In genomic region chr2:26852405-26853348, GRCh38 we compare ENCODE assay signal across 27 cellular contexts.
DNase-seq lines count a peak whose midpoint lies in the region; ATAC-seq, FAIRE-seq and TF ChIP-seq lines count a peak whose summit lies in the region.
"Had no signal": no experiment of that assay in that cellular context is flagged by ENCODE, and none has a peak within 500 bp of the region (broad histone marks: within the 10 kb centered on the region; RNA-seq: fewer than 3 reads in every experiment).

No MANE protein-coding gene starts in this region.

- H3K9me3 Mint-ChIP-seq in nephron progenitor cell = no peaks in the 10 kb centered on the region
- H3K9me3 Mint-ChIP-seq: activated CD4-positive, alpha-beta memory T cell treated with anti-CD3 and anti-CD28 coated beads for 36 hours; activated naive CD4-positive, alpha-beta T cell treated with anti-CD3 and anti-CD28 coated beads, Interleukin-2, amount 50 U/mL, for 24 hours; activated T-cell treated with anti-CD3 and anti-CD28 coated beads, Interleukin-2, amount 50 U/mL, for 4 hours; dendritic cell treated with granulocyte-macrophage colony-stimulating factor and Interleukin-4, amounts not matched to agents 40 ng/mL and 50 ng/mL, for 4 days had no signal

- no peak overlapping the region for H3K4me3 Mint-ChIP-seq in nephron progenitor cell
- H3K4me3 Mint-ChIP-seq: activated CD4-positive, alpha-beta memory T cell treated with anti-CD3 and anti-CD28 coated beads for 36 hours; activated naive CD4-positive, alpha-beta T cell treated with anti-CD3 and anti-CD28 coated beads, Interleukin-2, amount 50 U/mL, for 24 hours; activated T-cell treated with anti-CD3 and anti-CD28 coated beads, Interleukin-2, amount 50 U/mL, for 4 hours; dendritic cell treated with granulocyte-macrophage colony-stimulating factor and Interleukin-4, amounts not matched to agents 40 ng/mL and 50 ng/mL, for 4 days had no signal

- H3K27ac Mint-ChIP-seq in nephron progenitor cell = no peak overlapping the region
- H3K27ac Mint-ChIP-seq: activated CD4-positive, alpha-beta memory T cell treated with anti-CD3 and anti-CD28 coated beads for 36 hours; activated naive CD4-positive, alpha-beta T cell treated with anti-CD3 and anti-CD28 coated beads, Interleukin-2, amount 50 U/mL, for 24 hours; dendritic cell treated with granulocyte-macrophage colony-stimulating factor and Interleukin-4, amounts not matched to agents 40 ng/mL and 50 ng/mL, for 4 days had no signal

- peaks cover 12% of the 10 kb centered on the region for H3K4me1 Mint-ChIP-seq in nephron progenitor cell

- CTCF ChIA-PET in HEK293 (lab: Yijun Ruan, JAX) = interaction anchor here (0.6 to 9.3 kb wide), 6 partner anchors 69 to 300 kb away, joined by 3 to 100 read pairs (median 3); no protein-coding TSS in a partner anchor

- no peak for FAIRE-seq in urothelium cell line (lab: Jason Lieb, UNC)
- FAIRE-seq: GM12892 had no signal

- H3K36me3 Mint-ChIP-seq in nephron progenitor cell (ENCODE audit: low read depth) = no peaks in the 10 kb centered on the region
- H3K36me3 Mint-ChIP-seq: activated CD4-positive, alpha-beta memory T cell treated with anti-CD3 and anti-CD28 coated beads for 36 hours; activated naive CD4-positive, alpha-beta T cell treated with anti-CD3 and anti-CD28 coated beads, Interleukin-2, amount 50 U/mL, for 24 hours had no signal

- DNase-seq in NCI-H82 treated with DMSO at 0.1 percent for 48 hours (lab: John Stamatoyannopoulos, UW; ENCODE audit: unreplicated experiment) (peak; percentile 16), fibroblast of mammary gland (ENCODE audit: low read depth) (peak; percentile 10), nephron progenitor cell (peak; percentile 30), urothelium cell line (ENCODE audit: low spot score) (no peak), NCI-H1092 treated with DMSO at 0.1 percent for 48 hours (lab: John Stamatoyannopoulos, UW) (no peak)
- DNase-seq: activated CD4-positive, alpha-beta memory T cell treated with anti-CD3 and anti-CD28 coated beads for 36 hours; activated T-cell treated with anti-CD3 and anti-CD28 coated beads, Interleukin-2, amount 50 U/mL, for 4 hours; brain microvascular endothelial cell; GF-D8; IMR-90; islet precursor cell; NCI-H2029; ovary; stimulated activated CD4-positive, alpha-beta T cell treated with anti-CD3 and anti-CD28 coated beads, Interleukin-4, amount 100 ng/mL, for 24 hours; stimulated activated CD8-positive, alpha-beta memory T cell treated with anti-CD3 and anti-CD28 coated beads, Interleukin-4, amount 100 ng/mL, for 48 hours; T-helper 1 cell had no signal

- ATAC-seq in GM21529 (IDR thresholded peaks at IDR 0.05; ENCODE audit: unreplicated experiment) (no peak), HG03378 (IDR thresholded peaks at IDR 0.05; ENCODE audit: unreplicated experiment) (no peak)
- ATAC-seq: activated T-cell treated with anti-CD3 and anti-CD28 coated beads, Interleukin-2, amount 50 U/mL, for 4 hours; esophagus mucosa had no signal

- peaks cover 0 to 2% of the 10 kb centered on the region in 2 experiments; a peak in 1 of 3 replicates for H3K36me3 ChIP-seq in HEK293 (ENCODE audit: control insufficient read depth in 2 of 2, insufficient read depth in 1 of 2, low read length in 2 of 2)
- H3K36me3 ChIP-seq: brain microvascular endothelial cell, ovary had no signal

- no peak overlapping the region for H3K4me3 ChIP-seq in HEK293 (ENCODE audit: low read depth, low read length)
- no peak overlapping the region for H3K4me3 ChIP-seq in fibroblast of mammary gland (ENCODE audit: control insufficient read depth, low read depth, low read length)
- H3K4me3 ChIP-seq: hepatocyte, ovary, skin epidermis, thoracic aorta had no signal

- POLR2A ChIA-PET in HEK293 (lab: Yijun Ruan, JAX) = no interaction called here

- H3K4me1 ChIP-seq in HEK293 (ENCODE audit: control insufficient read depth, insufficient read depth, low read length) = peaks cover 6% of the 10 kb centered on the region

- peaks cover 54% of the 10 kb centered on the region for H3K27me3 Mint-ChIP-seq in nephron progenitor cell (ENCODE audit: low read depth, poor library complexity)

- no peaks in the 10 kb centered on the region for H3K9me3 ChIP-seq in HEK293 (ENCODE audit: control insufficient read depth, insufficient read depth, low read depth, low read length)
- H3K9me3 ChIP-seq: ovary, thoracic aorta had no signal

- TF ChIP-seq CTCF in HEK293 (tag by site-specific recombination; IDR thresholded peaks at IDR 0.05) = no peak
- TF ChIP-seq CTCF in fibroblast of mammary gland (conservative IDR thresholded peaks at IDR 0.05; ENCODE audit: control insufficient read depth, insufficient read depth, low read depth, low read length) = no peak
- no peak for TF ChIP-seq CTCF in nephron progenitor cell (IDR thresholded peaks at IDR 0.05)

- no peak overlapping the region for H3K27ac ChIP-seq in HEK293 (ENCODE audit: extremely low read depth, low read depth, low read length)
- H3K27ac ChIP-seq: brain microvascular endothelial cell, hepatocyte, ovary, skin epidermis, thoracic aorta, VCaP had no signal

TF ChIP-seq in HEK293, 187 proteins besides CTCF, POLR2A, EP300 and RAD21:
- no peak for TF ChIP-seq ZNF404 (tag by site-specific recombination; IDR thresholded peaks at IDR 0.05)
- no peak for TF ChIP-seq ZNF157 (tag by site-specific recombination; IDR thresholded peaks at IDR 0.05)
- no peak for TF ChIP-seq ZFP41 (tag by site-specific recombination; IDR thresholded peaks at IDR 0.05; ENCODE audit: borderline replicate concordance)
- TF ChIP-seq GLIS1 (tag by site-specific recombination; IDR thresholded peaks at IDR 0.05) = peak; percentile 35
- peak; percentile 68; the same call in 1 of the 2 replicates for TF ChIP-seq ZNF664 (tag by site-specific recombination; IDR thresholded peaks at IDR 0.05)
- TF ChIP-seq PRDM1 (tag by site-specific recombination; IDR thresholded peaks at IDR 0.05) = peak; percentile 58; the same call in 1 of the 2 replicates
- no peak for TF ChIP-seq ZNF280C (tag by site-specific recombination; IDR thresholded peaks at IDR 0.05)
- TF ChIP-seq OSR2 (tag by site-specific recombination; IDR thresholded peaks at IDR 0.05) = peak; percentile 54; the same call in 1 of the 2 replicates
- TF ChIP-seq ZNF704 (tag by site-specific recombination; IDR thresholded peaks at IDR 0.05) = no peak

Comparison
In these comparisons a context has a peak if more than half of its experiments do, and no peak if none do; other contexts are left out.
1. DNase-seq: peak in NCI-H82 treated with DMSO at 0.1 percent for 48 hours (single experiment), fibroblast of mammary gland (single experiment) and nephron progenitor cell (single experiment); none in urothelium cell line (single experiment) and NCI-H1092 treated with DMSO at 0.1 percent for 48 hours (single experiment).